Comparison of ENCODE assay signal across 8 cellular contexts in the genomic region with DNA sequence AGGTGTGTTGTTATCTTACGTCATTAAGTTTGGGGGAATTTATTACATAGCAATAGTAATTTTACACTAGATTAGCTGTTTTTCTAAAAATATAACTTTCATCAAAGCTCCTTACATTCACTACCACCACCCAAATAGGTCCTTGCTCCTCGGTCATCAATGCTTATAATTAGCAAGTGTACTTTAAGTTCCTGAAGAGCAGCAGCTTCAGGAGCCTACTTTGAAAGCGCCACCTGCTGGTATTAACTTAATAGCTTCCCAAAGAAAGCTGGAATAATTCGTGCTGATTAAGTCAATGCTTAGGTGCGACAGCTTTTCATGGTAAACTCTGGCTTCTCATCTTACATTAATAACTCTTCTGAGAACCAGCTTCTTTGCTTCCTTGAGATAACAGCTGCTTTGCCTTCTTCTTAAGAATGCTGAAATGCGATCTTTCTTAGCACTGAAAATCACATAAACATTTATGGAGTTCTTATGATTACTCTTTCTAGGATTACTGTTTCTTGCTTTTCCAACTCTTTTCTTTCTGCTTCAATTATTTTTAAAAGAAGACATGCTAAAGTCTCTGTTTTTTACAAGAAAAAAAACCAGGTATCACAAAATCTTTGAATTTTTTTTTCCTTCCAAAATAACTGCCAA. TPM values are rescaled to one million over a fixed set of nuclear protein-coding genes. Genes with fewer than 3 reads are reported as not detected.
DNase-seq lines count a peak whose midpoint lies in the region; ATAC-seq, FAIRE-seq and TF ChIP-seq lines count a peak whose summit lies in the region.

No MANE protein-coding gene starts in this region.

- TF ChIP-seq POLR2A in H54 (IDR thresholded peaks at IDR 0.05; ENCODE audit: low read depth, low read length) (no peak), suprapubic skin (IDR thresholded peaks at IDR 0.05) (no peak)

- WGBS in suprapubic skin: 20% methylated on average over 6 of the region's 6 CpGs

- H3K27me3 ChIP-seq in suprapubic skin: no peaks in the 10 kb centered on the region

- no peak overlapping the region for H3K27ac ChIP-seq in suprapubic skin

- no peak for TF ChIP-seq EP300 in suprapubic skin (IDR thresholded peaks at IDR 0.05)

- no peak overlapping the region for H3K4me3 ChIP-seq in astrocyte of the spinal cord (ENCODE audit: low read depth, low read length)
- no peak overlapping the region for H3K4me3 ChIP-seq in suprapubic skin

- H3K36me3 ChIP-seq in suprapubic skin: no peaks in the 10 kb centered on the region

- in situ Hi-C loops in Caki2 (cut with HindIII; ENCODE audit: low pct_unique_long_range_greater_than_20kb, low sequenced_read_pairs) (no loop called here), astrocyte of the spinal cord (cut with HindIII; ENCODE audit: low sequenced_read_pairs) (no loop called here)

- H3K4me1 ChIP-seq in suprapubic skin: peaks cover 9% of the 10 kb centered on the region

- FAIRE-seq in H54 (lab: Jason Lieb, UNC): peak; percentile 100

- peak; percentile 63 for TF ChIP-seq CTCF in astrocyte of the spinal cord (IDR thresholded peaks at IDR 0.05; ENCODE audit: low read depth, low read length)
- TF ChIP-seq CTCF in suprapubic skin (IDR thresholded peaks at IDR 0.05): peak; percentile 46 to 66

- peak; percentile 20 for DNase-seq in Caki2 (ENCODE audit: low read depth)
- peak; percentile 55 for DNase-seq in H54 (ENCODE audit: insufficient read length, low spot score)
- DNase-seq in NCI-H524 treated with DMSO at 0.1 percent for 48 hours (lab: John Stamatoyannopoulos, UW): peak; percentile 95
- peak; percentile 79 for DNase-seq in astrocyte of the spinal cord (ENCODE audit: low read depth, low spot score)
- peak; percentile 81 for DNase-seq in inferior parietal cortex (ENCODE audit: extremely low spot score)
- DNase-seq in suprapubic skin (ENCODE audit: low spot score in 2 of 2): no peak

- ATAC-seq in HG03354 (IDR thresholded peaks at IDR 0.05; ENCODE audit: poor library complexity, severe bottlenecking, unreplicated experiment) (no peak), HG03196 (IDR thresholded peaks at IDR 0.05; ENCODE audit: unreplicated experiment) (no peak)

- H3K9me3 ChIP-seq in suprapubic skin: no peaks in the 10 kb centered on the region

RNA-seq across cellular contexts. Expression of a gene that starts 10.0 kb away (rescaled TPM):
- total RNA-seq in Caki2 (2014; rRNA removed; shearing (Covaris generic); ENCODE audit: low replicate concordance): 0.96 and 1.9 TPM in 2 replicates
- total RNA-seq in suprapubic skin: 10 to 100 TPM in 2 of 4 donors, 1 to 10 TPM in 2; 3.2 to 13.2 (median 6.8) TPM

RNA-seq across cellular contexts. Expression of a gene that starts 14.6 kb away (rescaled TPM):
- total RNA-seq in Caki2 (2014; rRNA removed; shearing (Covaris generic); ENCODE audit: low replicate concordance): 1.7 and 21.5 TPM in 2 replicates
- total RNA-seq in suprapubic skin: 10 to 100 TPM in 3 of 4 donors, 1 to 10 TPM in 1; 6.4 to 24.6 (median 13.6) TPM

Comparison
In these comparisons a context has a peak if more than half of its experiments do, and no peak if none do; other contexts are left out.
1. DNase-seq: peak in Caki2 (single experiment), H54 (single experiment), NCI-H524 treated with DMSO at 0.1 percent for 48 hours (single experiment), astrocyte of the spinal cord (single experiment) and inferior parietal cortex (single experiment); none in suprapubic skin (0 of 2).